Comparison of ENCODE assay signal across 14 cellular contexts in the genomic region with DNA sequence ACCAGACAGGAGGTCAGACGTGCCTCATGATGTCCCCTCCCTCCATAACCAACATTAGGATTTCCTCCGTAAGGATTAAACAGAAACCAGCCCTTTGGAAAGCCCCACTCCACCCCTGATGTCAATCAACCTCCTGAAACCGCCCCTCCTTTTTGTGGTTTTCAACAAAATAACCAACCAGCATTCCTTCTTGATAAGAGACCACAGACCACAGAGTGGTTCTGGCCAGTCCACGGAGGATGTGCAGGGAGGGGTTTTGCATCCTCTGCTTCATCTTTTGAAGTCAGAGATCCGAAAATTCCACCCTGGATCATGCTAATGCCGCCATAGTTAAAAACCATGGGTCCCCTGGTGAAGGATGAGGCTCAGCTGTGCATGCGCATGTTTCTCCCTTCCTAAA.
DNase-seq lines count a peak whose midpoint lies in the region; ATAC-seq and TF ChIP-seq lines count a peak whose summit lies in the region.
"Had no signal": no experiment of that assay in that cellular context is flagged by ENCODE, and none has a peak within 500 bp of the region (broad histone marks: within the 10 kb centered on the region; RNA-seq: fewer than 3 reads in every experiment).

No MANE protein-coding gene starts in this region.

- no peaks in the 10 kb centered on the region for H3K36me3 ChIP-seq in BLaER1
- H3K36me3 ChIP-seq in GM23338 (ENCODE audit: insufficient read depth), result no peaks in the 10 kb centered on the region
- no peaks in the 10 kb centered on the region for H3K36me3 ChIP-seq in PC-9 (ENCODE audit: low read depth)
- no peaks in the 10 kb centered on the region for H3K36me3 ChIP-seq in ovary
- H3K36me3 ChIP-seq: right lobe of liver had no signal

- H3K27me3 Mint-ChIP-seq in GM23338 (ENCODE audit: insufficient read depth, low read depth, poor library complexity), result no peaks in the 10 kb centered on the region
- H3K27me3 Mint-ChIP-seq in effector memory CD8-positive, alpha-beta T cell, result peaks cover 67 to 69% of the 10 kb centered on the region in 2 donors
- no peaks in the 10 kb centered on the region for H3K27me3 Mint-ChIP-seq in H9 (ENCODE audit: low read depth)

- no peak overlapping the region for H3K18ac ChIP-seq in H9 (ENCODE audit: insufficient read length, low read depth, low read length)

- no peak overlapping the region for H3K23ac ChIP-seq in H9 (ENCODE audit: insufficient read length, low read depth, low read length)

- no peak overlapping the region for H3K56ac ChIP-seq in H9 (ENCODE audit: insufficient read length, low read depth, low read length)

- H2BK5ac ChIP-seq in H9 (ENCODE audit: insufficient read length, low read length), result no peak overlapping the region

- H3K4ac ChIP-seq in H9 (ENCODE audit: low read depth, low read length), result no peak overlapping the region

- no peaks in the 10 kb centered on the region for H4K20me1 ChIP-seq in BLaER1
- no peaks in the 10 kb centered on the region for H4K20me1 ChIP-seq in GM23338 (replicated peaks; ENCODE audit: insufficient read depth)
- H4K20me1 ChIP-seq in PC-9 (ENCODE audit: insufficient read depth), result no peaks in the 10 kb centered on the region
- no peaks in the 10 kb centered on the region for H4K20me1 ChIP-seq in H9 (ENCODE audit: control insufficient read depth, insufficient read depth, insufficient read length)

- H3K27me3 ChIP-seq in BLaER1, result no peaks in the 10 kb centered on the region
- no peaks in the 10 kb centered on the region for H3K27me3 ChIP-seq in GM23338 (ENCODE audit: insufficient read depth)
- no peaks in the 10 kb centered on the region for H3K27me3 ChIP-seq in PC-9 (ENCODE audit: insufficient read depth, low read depth)
- H3K27me3 ChIP-seq in H9 (ENCODE audit: insufficient read depth, low read length), result no peaks in the 10 kb centered on the region
- H3K27me3 ChIP-seq in ovary, result no peaks in the 10 kb centered on the region
- H3K27me3 ChIP-seq: right lobe of liver had no signal

- H2BK20ac ChIP-seq in H9 (ENCODE audit: low read depth, low read length, poor library complexity, severe bottlenecking), result no peak overlapping the region

- intact Hi-C loops in PC-9 (cut with micrococcal nuclease; ENCODE audit: unreplicated experiment) (loop anchor here (10.0 kb wide), 1 partner anchor 295 kb away; no protein-coding TSS in a partner anchor), ovary (cut with DNase I) (no loop called here)

- no peak overlapping the region for H3K14ac ChIP-seq in H9 (ENCODE audit: insufficient read depth, low read length)

- H3K4me2 ChIP-seq in BLaER1 (peak overlapping the region; percentile 70), GM23338 (no peak overlapping the region), PC-9 (0 out of 2 replicates have a peak overlapping the region, but pooled peaks have one; percentile 10), H9 (ENCODE audit: insufficient read depth, insufficient read length, low read length) (no peak overlapping the region)

- DNase-seq in GM23338 (ENCODE audit: low spot score), result peak; percentile 27
- DNase-seq in PC-9, result peak in 1 of 2 experiments; percentile 5
- DNase-seq in effector memory CD8-positive, alpha-beta T cell, result no peak
- DNase-seq in ureter (ENCODE audit: low spot score), result no peak
- no peak for DNase-seq in H9
- DNase-seq in ovary, result no peak
- DNase-seq: activated T-cell treated with anti-CD3 and anti-CD28 coated beads, Interleukin-2, amount 50 U/mL, for 1 hour; left cardiac atrium; NCI-H1436; right lobe of liver; stimulated activated CD8-positive, alpha-beta memory T cell treated with anti-CD3 and anti-CD28 coated beads, Interleukin-4, amount 100 ng/mL, for 48 hours had no signal

- TF ChIP-seq CTCF in GM23338 (conservative IDR thresholded peaks at IDR 0.05; ENCODE audit: low read depth in 2 of 2), result no peak
- no peak for TF ChIP-seq CTCF in PC-9 (conservative IDR thresholded peaks at IDR 0.05)
- no peak for TF ChIP-seq CTCF in H9 (conservative IDR thresholded peaks at IDR 0.05)
- TF ChIP-seq CTCF in ovary (IDR thresholded peaks at IDR 0.05), result no peak

- no peaks in the 10 kb centered on the region for H3K79me1 ChIP-seq in H9 (ENCODE audit: insufficient read depth, low read depth, low read length, poor library complexity, severe bottlenecking)

- H3K36me3 Mint-ChIP-seq in GM23338 (ENCODE audit: low read depth) (no peaks in the 10 kb centered on the region), H9 (ENCODE audit: insufficient read depth in 1 of 3, low read depth in 3 of 3) (no peaks in the 10 kb centered on the region)
- H3K36me3 Mint-ChIP-seq in effector memory CD8-positive, alpha-beta T cell (ENCODE audit: insufficient read depth), result no peaks in the 10 kb centered on the region

- TF ChIP-seq EP300 in ovary (IDR thresholded peaks at IDR 0.05), result no peak

- no peak overlapping the region for H2BK120ac ChIP-seq in H9 (ENCODE audit: low read depth, low read length, poor library complexity, severe bottlenecking)

- H3K4me1 Mint-ChIP-seq in GM23338 (peaks cover 14% of the 10 kb centered on the region), H9 (peaks cover 7 to 20% of the 10 kb centered on the region in 2 experiments)
- H3K4me1 Mint-ChIP-seq in effector memory CD8-positive, alpha-beta T cell (ENCODE audit: low read depth in 2 of 2), result peaks cover 7 to 12% of the 10 kb centered on the region in 2 donors

- CTCF ChIA-PET in PC-9 (lab: Charles Lee), result no interaction called here

- TF ChIP-seq POLR2A in ovary (IDR thresholded peaks at IDR 0.05), result no peak

- H3K27ac Mint-ChIP-seq in GM23338, result no peak overlapping the region
- H3K27ac Mint-ChIP-seq in effector memory CD8-positive, alpha-beta T cell, result peak overlapping the region; percentile 8 to 24
- no peak overlapping the region; a peak in 2 of 7 replicates for H3K27ac Mint-ChIP-seq in H9

- H3K4me3 Mint-ChIP-seq in GM23338 (no peak overlapping the region), H9 (no peak overlapping the region; a peak in 1 of 5 replicates)
- peak overlapping the region in 1 of 2 donors; percentile 7 for H3K4me3 Mint-ChIP-seq in effector memory CD8-positive, alpha-beta T cell

- no peak overlapping the region for H3T11ph ChIP-seq in H9 (ENCODE audit: low read length)

- H4K5ac ChIP-seq in H9 (ENCODE audit: insufficient read length, low read depth, low read length), result no peak overlapping the region

- no peak overlapping the region for H2BK15ac ChIP-seq in H9 (ENCODE audit: low read depth, low read length)

- H3K9ac ChIP-seq in BLaER1 (no peak overlapping the region), H9 (ENCODE audit: extremely low read depth, insufficient read length, low read length) (no peak overlapping the region)

- H2AFZ ChIP-seq in GM23338, result 0 out of 2 replicates have a peak overlapping the region, but pooled peaks have one; percentile 15
- H2AFZ ChIP-seq in PC-9, result no peak overlapping the region
- H2AFZ ChIP-seq in H9 (ENCODE audit: low read length), result no peak overlapping the region

- POLR2A ChIA-PET in PC-9 (lab: Charles Lee; ENCODE audit: unreplicated experiment), result no interaction called here

- H3K27ac ChIP-seq in BLaER1 (no peak overlapping the region), GM23338 (ENCODE audit: low read depth) (no peak overlapping the region), PC-9 (no peak overlapping the region), H9 (ENCODE audit: insufficient read length, low read depth, low read length) (no peak overlapping the region), ovary (no peak overlapping the region)
- H3K27ac ChIP-seq: right lobe of liver, SK-N-MC had no signal

- H2AK5ac ChIP-seq in H9 (ENCODE audit: insufficient read length, low read length), result no peak overlapping the region

- no CpG with 5 or more reads among the region's 7 CpGs for WGBS in H9 (ENCODE audit: extremely low coverage, insufficient read length, low lambda C conversion rate)
- 43 to 49% (median 45%) methylated on average over 7 of the region's 7 CpGs for WGBS in ovary, 3 donors

- no peaks in the 10 kb centered on the region for H3K23me2 ChIP-seq in H9 (ENCODE audit: insufficient read length, low read depth, low read length, poor library complexity, severe bottlenecking)

- H2BK12ac ChIP-seq in H9 (ENCODE audit: insufficient read length, low read depth, low read length), result no peak overlapping the region

- peaks cover 12% of the 10 kb centered on the region for H3K4me1 ChIP-seq in BLaER1
- peaks cover 10% of the 10 kb centered on the region; the same call in 1 of the 2 replicates for H3K4me1 ChIP-seq in GM23338 (ENCODE audit: insufficient read depth)
- H3K4me1 ChIP-seq in PC-9 (replicated peaks; ENCODE audit: insufficient read depth), result no peaks in the 10 kb centered on the region
- no peaks in the 10 kb centered on the region for H3K4me1 ChIP-seq in H9 (ENCODE audit: insufficient read depth, low read length)
- H3K4me1 ChIP-seq in ovary (ENCODE audit: insufficient read depth), result no peaks in the 10 kb centered on the region

- ATAC-seq in GM23338, result no peak
- peak; percentile 14 for ATAC-seq in effector memory CD8-positive, alpha-beta T cell (replicated peaks)
- no peak for ATAC-seq in HG03135 (IDR thresholded peaks at IDR 0.05; ENCODE audit: unreplicated experiment)
- ATAC-seq: left cardiac atrium, right lobe of liver had no signal

- H3K79me2 ChIP-seq in GM23338 (replicated peaks; ENCODE audit: insufficient read depth) (no peaks in the 10 kb centered on the region), PC-9 (ENCODE audit: low read depth) (no peaks in the 10 kb centered on the region), H9 (ENCODE audit: insufficient read depth, low read length) (no peaks in the 10 kb centered on the region)

- BruUV-seq in PC-9 (replicated peaks; lab: Mats Ljungman, UMichigan), result no TSS peak

- H4K91ac ChIP-seq in H9 (ENCODE audit: insufficient read length, low read depth, low read length), result no peak overlapping the region

- H3F3A ChIP-seq in GM23338 (replicated peaks; ENCODE audit: low read depth) (no peaks in the 10 kb centered on the region), PC-9 (ENCODE audit: insufficient read depth, low read depth) (no peaks in the 10 kb centered on the region)

- H3K9me3 ChIP-seq in BLaER1 (no peaks in the 10 kb centered on the region), PC-9 (ENCODE audit: insufficient read depth, low read depth) (no peaks in the 10 kb centered on the region), H9 (ENCODE audit: control insufficient read depth, low read depth, low read length) (no peaks in the 10 kb centered on the region), ovary (no peaks in the 10 kb centered on the region)
- H3K9me3 ChIP-seq: right lobe of liver had no signal

- H3K4me3 ChIP-seq in BLaER1 (no peak overlapping the region), GM23338 (no peak overlapping the region), PC-9 (no peak overlapping the region), ovary (no peak overlapping the region)
- H3K4me3 ChIP-seq: right lobe of liver, SK-N-MC had no signal

- H3K9me2 ChIP-seq in GM23338 (ENCODE audit: insufficient read depth) (peaks cover 4% of the 10 kb centered on the region; the same call in 1 of the 2 replicates), PC-9 (ENCODE audit: insufficient read depth) (no peaks in the 10 kb centered on the region)

- no peak overlapping the region for H4K8ac ChIP-seq in H9 (replicated peaks; ENCODE audit: insufficient read length, low read depth, low read length)

- no peaks in the 10 kb centered on the region for H3K9me3 Mint-ChIP-seq in GM23338
- no peaks in the 10 kb centered on the region for H3K9me3 Mint-ChIP-seq in effector memory CD8-positive, alpha-beta T cell
- no peaks in the 10 kb centered on the region for H3K9me3 Mint-ChIP-seq in H9

Comparison
In these comparisons a context has a peak if more than half of its experiments do, and no peak if none do; other contexts are left out.
1. H3K4me2 ChIP-seq: peak in BLaER1 (single experiment) and PC-9 (single experiment); none in GM23338 (single experiment) and H9 (single experiment).
2. H3K27ac Mint-ChIP-seq: peak in effector memory CD8-positive, alpha-beta T cell (2 of 2); none in GM23338 (single experiment) and H9 (0 of 3).